ENCODE assay signal across 18 cellular contexts in genomic region chr3:172612871-172613678, GRCh38.
A peak's percentile ranks its signal among the peaks of the same experiment; 100 is the strongest.
DNase-seq lines count a peak whose midpoint lies in the region; ATAC-seq, FAIRE-seq and TF ChIP-seq lines count a peak whose summit lies in the region.
"Had no signal": no experiment of that assay in that cellular context is flagged by ENCODE, and none has a peak within 500 bp of the region (broad histone marks: within the 10 kb centered on the region; RNA-seq: fewer than 3 reads in every experiment).

No MANE protein-coding gene starts in this region.

- no peaks in the 10 kb centered on the region for H3K27me3 Mint-ChIP-seq in activated CD4-positive, alpha-beta T cell treated with anti-CD3 and anti-CD28 coated beads, Interleukin-2, amount 10 ng/mL, durations not matched to agents 7 days and 5 days
- H3K27me3 Mint-ChIP-seq: B cell had no signal

- no peak overlapping the region for H3K14ac ChIP-seq in neuronal stem cell (ENCODE audit: low read length)

- FAIRE-seq in GM12878 (lab: Jason Lieb, UNC): peak; percentile 65
- FAIRE-seq in kidney (lab: Jason Lieb, UNC): no peak
- FAIRE-seq: D721Med, G401.6, GM12892, GM18507 had no signal

- WGBS in GM12878 (ENCODE audit: insufficient coverage, insufficient replicate concordance, low lambda C conversion rate, missing lambda C conversion rate): 79% methylated on average over 6 of the region's 6 CpGs
- no CpG with 5 or more reads among the region's 6 CpGs for WGBS in neuronal stem cell (ENCODE audit: extremely low coverage in 2 of 2, insufficient read length in 2 of 2, insufficient replicate concordance in 1 of 2), 2 donors

- H3K4me1 Mint-ChIP-seq in activated CD4-positive, alpha-beta T cell treated with anti-CD3 and anti-CD28 coated beads, Interleukin-2, amount 10 ng/mL, durations not matched to agents 7 days and 5 days: peaks cover 19% of the 10 kb centered on the region

- H3K18ac ChIP-seq in neuronal stem cell (ENCODE audit: low read length): peak overlapping the region; percentile 5

- ATAC-seq in GM12878: no peak
- ATAC-seq in HG03521 (IDR thresholded peaks at IDR 0.05; ENCODE audit: unreplicated experiment): no peak

- no peak overlapping the region for H3K4me3 Mint-ChIP-seq in activated CD4-positive, alpha-beta T cell treated with anti-CD3 and anti-CD28 coated beads, Interleukin-2, amount 10 ng/mL, durations not matched to agents 7 days and 5 days
- H3K4me3 Mint-ChIP-seq: B cell; CD8-positive, alpha-beta memory T cell had no signal

- H2BK5ac ChIP-seq in neuronal stem cell (ENCODE audit: low read length): no peak overlapping the region

- H4K8ac ChIP-seq in neuronal stem cell (ENCODE audit: low read depth, low read length): no peak overlapping the region

- H3K79me1 ChIP-seq in neuronal stem cell (ENCODE audit: low read depth, low read length): no peaks in the 10 kb centered on the region

- intact Hi-C loops in GM12878 (cut with micrococcal nuclease; ENCODE audit: unreplicated experiment) (no loop called here), kidney (cut with DNase I) (no loop called here)

- no peak overlapping the region for H3K4me2 ChIP-seq in GM12878 (ENCODE audit: control insufficient read depth, insufficient read depth)
- no peak overlapping the region for H3K4me2 ChIP-seq in neuronal stem cell (ENCODE audit: insufficient read depth, low read length, poor library complexity, severe bottlenecking)
- H3K4me2 ChIP-seq: BLaER1 treated with 17β-estradiol and CSF1 and Interleukin-3, amounts not matched to agents 10 nM and 100 nM had no signal

- no peaks in the 10 kb centered on the region for H3K36me3 ChIP-seq in GM12878 (ENCODE audit: control insufficient read depth in 2 of 2, insufficient read depth in 2 of 2, low read length in 1 of 2)
- no peaks in the 10 kb centered on the region for H3K36me3 ChIP-seq in kidney (ENCODE audit: control insufficient read depth in 1 of 2, insufficient read depth in 2 of 2, low read length in 2 of 2)
- no peaks in the 10 kb centered on the region for H3K36me3 ChIP-seq in neuronal stem cell (replicated peaks in 1 of 2; ENCODE audit: control insufficient read depth in 2 of 2, insufficient read depth in 2 of 2, low read length in 2 of 2)
- H3K36me3 ChIP-seq: HAP-1 had no signal

- H3K4me1 ChIP-seq in GM12878 (ENCODE audit: control insufficient read depth, insufficient read depth, low read length) (peaks cover 3% of the 10 kb centered on the region; the same call in 1 of the 2 replicates), kidney (ENCODE audit: control insufficient read depth in 1 of 2, insufficient read depth in 1 of 2, low read depth in 1 of 2, low read length in 2 of 2) (no peaks in the 10 kb centered on the region), neuronal stem cell (ENCODE audit: control insufficient read depth in 2 of 2, insufficient read depth in 1 of 2, low read depth in 1 of 2, low read length in 2 of 2) (peaks cover 0 to 2% of the 10 kb centered on the region in 2 donors)
- H3K4me1 ChIP-seq: HAP-1 had no signal

- no peak overlapping the region for H3K4ac ChIP-seq in neuronal stem cell (ENCODE audit: low read length)

- no peaks in the 10 kb centered on the region for H4K20me1 ChIP-seq in GM12878 (ENCODE audit: control insufficient read depth, insufficient read depth)
- H4K20me1 ChIP-seq: BLaER1 treated with 17β-estradiol and CSF1 and Interleukin-3, amounts not matched to agents 10 nM and 100 nM had no signal

- SMC1A ChIA-PET in GM12878 (lab: Charles Lee; ENCODE audit: uncharacterized antibody, unreplicated experiment): interaction anchor here (0.9 to 2.0 kb wide), 5 partner anchors 9 to 18 kb away, joined by 3 to 6 read pairs (median 4); no protein-coding TSS in a partner anchor

- TF ChIP-seq RAD21 in GM12878 (IDR thresholded peaks at IDR 0.05; ENCODE audit: insufficient read depth, low read depth, low read length): no peak

- RAD21 ChIA-PET in GM12878 (lab: Charles Lee; ENCODE audit: unreplicated experiment): interaction anchor here (0.6 to 1.0 kb wide), 2 partner anchors 18 to 289 kb away, joined by 3 read pairs; no protein-coding TSS in a partner anchor

- H4K91ac ChIP-seq in neuronal stem cell (ENCODE audit: low read depth, low read length, poor library complexity): peak overlapping the region; percentile 3

- POLR2A ChIA-PET in GM12878 (lab: Charles Lee): interaction anchor here (0.6 to 1.9 kb wide), 3 partner anchors 10 to 46 kb away, joined by 4 to 7 read pairs (median 6); no protein-coding TSS in a partner anchor
- POLR2A ChIA-PET in activated CD4-positive, alpha-beta T cell treated with anti-CD3 and anti-CD28 coated beads, Interleukin-2, amount 10 ng/mL, durations not matched to agents 7 days and 5 days (lab: Charles Lee): no interaction called here

- H3K9ac ChIP-seq in GM12878 (ENCODE audit: control insufficient read depth, insufficient read depth, low read length) (no peak overlapping the region), kidney (ENCODE audit: low read length in 2 of 2) (no peak overlapping the region), neuronal stem cell (ENCODE audit: low read depth, low read length, poor library complexity) (no peak overlapping the region)
- H3K9ac ChIP-seq: BLaER1 treated with 17β-estradiol and CSF1 and Interleukin-3, amounts not matched to agents 10 nM and 100 nM; GM23248 had no signal

- H3K23ac ChIP-seq in neuronal stem cell (ENCODE audit: low read depth, low read length, poor library complexity): no peak overlapping the region

- no peaks in the 10 kb centered on the region for H3K79me2 ChIP-seq in GM12878 (ENCODE audit: control insufficient read depth, insufficient read depth, low read length)

- H2BK12ac ChIP-seq in neuronal stem cell (ENCODE audit: low read length): no peak overlapping the region

- H2BK15ac ChIP-seq in neuronal stem cell (ENCODE audit: low read length): no peak overlapping the region

- no peak for TF ChIP-seq EP300 in GM12878 (IDR thresholded peaks at IDR 0.05; ENCODE audit: borderline replicate concordance in 1 of 2, control insufficient read depth in 1 of 2, low read depth in 2 of 2, low read length in 2 of 2)

- TF ChIP-seq CTCF in GM12878 (IDR thresholded peaks at IDR 0.05 in 2 of 3, conservative IDR thresholded peaks at IDR 0.05 in 1 of 3; ENCODE audit: control insufficient read depth in 2 of 3, extremely low read depth in 1 of 3, insufficient read depth in 1 of 3, low read depth in 3 of 3, low read length in 3 of 3) (no peak), kidney (IDR thresholded peaks at IDR 0.05; ENCODE audit: borderline replicate concordance, extremely low read depth, insufficient read depth) (no peak)

- H3K4me3 ChIP-seq in GM12878 (no peak overlapping the region), kidney (ENCODE audit: low read length in 2 of 2) (no peak overlapping the region), neuronal stem cell (ENCODE audit: low read length in 2 of 2) (no peak overlapping the region)
- H3K4me3 ChIP-seq: GM23248, HAP-1 had no signal

- H2AFZ ChIP-seq in GM12878 (ENCODE audit: control insufficient read depth, low read depth, low read length): no peak overlapping the region
- H2AFZ ChIP-seq in neuronal stem cell (ENCODE audit: low read length): no peak overlapping the region
- H2AFZ ChIP-seq: GM23248 had no signal

- no TSS peak for BruUV-seq in GM12878 (replicated peaks; lab: Mats Ljungman, UMichigan)

- H3K27ac Mint-ChIP-seq in activated CD4-positive, alpha-beta T cell treated with anti-CD3 and anti-CD28 coated beads, Interleukin-2, amount 10 ng/mL, durations not matched to agents 7 days and 5 days: no peak overlapping the region
- H3K27ac Mint-ChIP-seq: B cell; CD8-positive, alpha-beta memory T cell had no signal

- H3K9me3 ChIP-seq in GM12878 (replicated peaks; ENCODE audit: control insufficient read depth, insufficient read depth, low read length) (peaks cover 12% of the 10 kb centered on the region; the same call in 2 of the 3 replicates), kidney (ENCODE audit: control insufficient read depth in 1 of 2, low read length in 2 of 2) (no peaks in the 10 kb centered on the region), neuronal stem cell (replicated peaks in 1 of 2; ENCODE audit: control insufficient read depth in 2 of 2, insufficient read depth in 1 of 2, low read depth in 1 of 2, low read length in 2 of 2) (no peaks in the 10 kb centered on the region)
- H3K9me3 ChIP-seq: HAP-1 had no signal

- H2AK5ac ChIP-seq in neuronal stem cell (ENCODE audit: low read depth, low read length): no peak overlapping the region

- H3K27me3 ChIP-seq in GM12878 (replicated peaks in 1 of 2; ENCODE audit: control insufficient read depth in 2 of 2, insufficient read depth in 2 of 2, low read length in 1 of 2) (no peaks in the 10 kb centered on the region), neuronal stem cell (ENCODE audit: control insufficient read depth in 3 of 3, insufficient read depth in 3 of 3, low read depth in 1 of 3, low read length in 3 of 3) (no peaks in the 10 kb centered on the region)
- H3K27me3 ChIP-seq: BLaER1 treated with 17β-estradiol and CSF1 and Interleukin-3, amounts not matched to agents 10 nM and 100 nM had no signal

- DNase-seq in GM12878 (ENCODE audit: low read depth, low spot score): no peak
- peak; percentile 55 for DNase-seq in kidney
- DNase-seq in neuronal stem cell (ENCODE audit: low spot score): no peak
- DNase-seq in activated CD8-positive, alpha-beta memory T cell treated with anti-CD3 and anti-CD28 coated beads, Interleukin-2, amount 50 U/mL, for 48 hours: no peak
- no peak for DNase-seq in activated CD4-positive, alpha-beta T cell treated with anti-CD3 and anti-CD28 coated beads, Interleukin-2, amount 10 ng/mL, durations not matched to agents 7 days and 5 days
- DNase-seq: CD8-positive, alpha-beta memory T cell; COR-L47; GM23248; IMR-90 had no signal

- CTCF ChIA-PET in GM12878 (lab: Yijun Ruan, JAX): interaction anchor here (0.7 to 3.4 kb wide), 8 partner anchors 10 to 152 kb away, joined by 3 to 15 read pairs (median 4); partner anchors contain the start of gene NCEH1
- CTCF ChIA-PET in activated CD4-positive, alpha-beta T cell treated with anti-CD3 and anti-CD28 coated beads, Interleukin-2, amount 10 ng/mL, durations not matched to agents 7 days and 5 days (lab: Charles Lee): interaction anchor here (0.6 to 3.2 kb wide), 8 partner anchors 10 to 198 kb away, joined by 3 to 13 read pairs (median 5); no protein-coding TSS in a partner anchor

- H3K27ac ChIP-seq in GM12878 (ENCODE audit: control insufficient read depth, insufficient read depth) (no peak overlapping the region), kidney (ENCODE audit: low read depth in 2 of 2, low read length in 2 of 2) (no peak overlapping the region), neuronal stem cell (replicated peaks; ENCODE audit: low read length) (no peak overlapping the region)
- H3K27ac ChIP-seq: BLaER1 treated with 17β-estradiol and CSF1 and Interleukin-3, amounts not matched to agents 10 nM and 100 nM; GM23248; HL-60 had no signal

- TF ChIP-seq POLR2A in GM12878 (IDR thresholded peaks at IDR 0.05; ENCODE audit: low read depth, low read length): no peak

- in situ Hi-C loops in GM12878 (cut with MboI): no loop called here

- H3K36me3 Mint-ChIP-seq in activated CD4-positive, alpha-beta T cell treated with anti-CD3 and anti-CD28 coated beads, Interleukin-2, amount 10 ng/mL, durations not matched to agents 7 days and 5 days (ENCODE audit: low read depth): peaks cover 13% of the 10 kb centered on the region

- H2BK120ac ChIP-seq in neuronal stem cell (ENCODE audit: low read depth, low read length): no peak overlapping the region

- peaks cover 27% of the 10 kb centered on the region for H3K9me3 Mint-ChIP-seq in activated CD4-positive, alpha-beta T cell treated with anti-CD3 and anti-CD28 coated beads, Interleukin-2, amount 10 ng/mL, durations not matched to agents 7 days and 5 days
